2 cellular contexts compared by ENCODE assay signal in the genomic region with DNA sequence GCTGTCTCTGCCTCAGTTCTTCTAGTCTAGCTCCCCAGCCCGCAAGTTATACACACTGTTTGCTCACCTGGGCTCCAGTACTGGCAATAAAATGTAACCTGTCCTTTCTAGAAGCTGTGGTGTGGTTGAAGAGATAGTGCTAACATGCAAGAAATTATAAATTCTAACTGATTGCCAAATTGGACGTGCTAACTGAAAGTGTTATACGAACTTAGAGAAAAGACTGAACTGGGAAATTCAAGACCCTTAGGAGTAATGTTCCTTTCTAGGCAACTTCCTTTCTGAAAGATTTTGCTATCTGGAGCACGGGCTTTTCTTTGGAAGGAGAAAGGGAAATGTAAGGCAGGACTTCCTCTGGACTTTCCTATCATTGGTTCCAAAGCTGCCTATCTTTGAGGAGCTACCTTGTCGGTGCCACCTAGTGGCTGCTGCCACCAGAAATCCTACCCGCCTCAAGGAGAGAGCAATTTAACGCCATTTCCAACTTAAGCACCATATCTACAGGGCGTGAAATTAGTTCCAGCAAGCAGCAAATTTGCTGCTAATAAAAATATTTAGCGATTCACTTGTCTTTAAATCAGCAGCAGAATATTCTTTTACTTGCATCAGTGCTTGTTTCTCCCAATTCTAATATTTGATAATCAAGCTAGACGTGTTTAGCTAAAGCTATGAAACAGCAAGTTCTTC.
TF ChIP-seq lines count a peak whose summit lies in the region.

No MANE protein-coding gene starts in this region.

TF ChIP-seq in IMR-90, 13 proteins besides CTCF, POLR2A, EP300 and RAD21:
- 0 out of 2 replicates have a peak, but pooled peaks have one; percentile 8 for TF ChIP-seq SMC3 (IDR thresholded peaks at IDR 0.05; ENCODE audit: low read depth, low read length)
- no peak for TF ChIP-seq MAFK (IDR thresholded peaks at IDR 0.05; ENCODE audit: low read depth, low read length)

TF ChIP-seq in SK-N-SH treated with all-trans-retinoic acid at 6 μM for 48 hours, 23 proteins besides CTCF, POLR2A, EP300 and RAD21:
- TF ChIP-seq ZFP3 (CRISPR knock-in tag; IDR thresholded peaks at IDR 0.05), result no peak
- no peak for TF ChIP-seq GLIS3 (CRISPR knock-in tag; IDR thresholded peaks at IDR 0.05)
- no peak for TF ChIP-seq TSHZ2 (CRISPR knock-in tag; IDR thresholded peaks at IDR 0.05)
- TF ChIP-seq RARB (CRISPR knock-in tag; IDR thresholded peaks at IDR 0.05), result no peak
- no peak for TF ChIP-seq ISL1 (CRISPR knock-in tag; IDR thresholded peaks at IDR 0.05)
- TF ChIP-seq CSDC2 (CRISPR knock-in tag; IDR thresholded peaks at IDR 0.05), result no peak
- no peak for TF ChIP-seq OSR1 (CRISPR knock-in tag; IDR thresholded peaks at IDR 0.05)
- TF ChIP-seq ZNF8 (CRISPR knock-in tag; IDR thresholded peaks at IDR 0.05), result no peak
- TF ChIP-seq, protein P1, sequence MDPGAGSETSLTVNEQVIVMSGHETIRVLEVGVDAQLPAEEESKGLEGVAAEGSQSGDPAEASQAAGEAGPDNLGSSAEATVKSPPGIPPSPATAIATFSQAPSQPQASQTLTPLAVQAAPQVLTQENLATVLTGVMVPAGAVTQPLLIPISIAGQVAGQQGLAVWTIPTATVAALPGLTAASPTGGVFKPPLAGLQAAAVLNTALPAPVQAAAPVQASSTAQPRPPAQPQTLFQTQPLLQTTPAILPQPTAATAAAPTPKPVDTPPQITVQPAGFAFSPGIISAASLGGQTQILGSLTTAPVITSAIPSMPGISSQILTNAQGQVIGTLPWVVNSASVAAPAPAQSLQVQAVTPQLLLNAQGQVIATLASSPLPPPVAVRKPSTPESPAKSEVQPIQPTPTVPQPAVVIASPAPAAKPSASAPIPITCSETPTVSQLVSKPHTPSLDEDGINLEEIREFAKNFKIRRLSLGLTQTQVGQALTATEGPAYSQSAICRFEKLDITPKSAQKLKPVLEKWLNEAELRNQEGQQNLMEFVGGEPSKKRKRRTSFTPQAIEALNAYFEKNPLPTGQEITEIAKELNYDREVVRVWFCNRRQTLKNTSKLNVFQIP (CRISPR knock-in tag; IDR thresholded peaks at IDR 0.05; ENCODE audit: borderline replicate concordance, low read depth), result no peak
- TF ChIP-seq ESRRG (CRISPR knock-in tag; IDR thresholded peaks at IDR 0.05), result no peak
- TF ChIP-seq ZFP30 (CRISPR knock-in tag; IDR thresholded peaks at IDR 0.05), result no peak
- no peak for TF ChIP-seq ZNF70 (CRISPR knock-in tag; IDR thresholded peaks at IDR 0.05)
- TF ChIP-seq BACH2 (CRISPR knock-in tag; IDR thresholded peaks at IDR 0.05; ENCODE audit: borderline replicate concordance), result no peak
- no peak for TF ChIP-seq PPARA (CRISPR knock-in tag; IDR thresholded peaks at IDR 0.05; ENCODE audit: borderline replicate concordance)
- no peak for TF ChIP-seq CREB5 (CRISPR knock-in tag; IDR thresholded peaks at IDR 0.05; ENCODE audit: low read depth)
- TF ChIP-seq PATZ1 (CRISPR knock-in tag; IDR thresholded peaks at IDR 0.05; ENCODE audit: borderline replicate concordance), result no peak
- TF ChIP-seq, protein P2, sequence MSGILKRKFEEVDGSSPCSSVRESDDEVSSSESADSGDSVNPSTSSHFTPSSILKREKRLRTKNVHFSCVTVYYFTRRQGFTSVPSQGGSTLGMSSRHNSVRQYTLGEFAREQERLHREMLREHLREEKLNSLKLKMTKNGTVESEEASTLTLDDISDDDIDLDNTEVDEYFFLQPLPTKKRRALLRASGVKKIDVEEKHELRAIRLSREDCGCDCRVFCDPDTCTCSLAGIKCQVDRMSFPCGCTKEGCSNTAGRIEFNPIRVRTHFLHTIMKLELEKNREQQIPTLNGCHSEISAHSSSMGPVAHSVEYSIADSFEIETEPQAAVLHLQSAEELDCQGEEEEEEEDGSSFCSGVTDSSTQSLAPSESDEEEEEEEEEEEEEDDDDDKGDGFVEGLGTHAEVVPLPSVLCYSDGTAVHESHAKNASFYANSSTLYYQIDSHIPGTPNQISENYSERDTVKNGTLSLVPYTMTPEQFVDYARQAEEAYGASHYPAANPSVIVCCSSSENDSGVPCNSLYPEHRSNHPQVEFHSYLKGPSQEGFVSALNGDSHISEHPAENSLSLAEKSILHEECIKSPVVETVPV (CRISPR knock-in tag; IDR thresholded peaks at IDR 0.05), result no peak
- TF ChIP-seq SNAI2 (CRISPR knock-in tag; IDR thresholded peaks at IDR 0.05), result no peak
